Comparison of ENCODE assay signal across 30 cellular contexts in genomic region chr5:181058786-181059296, GRCh38. TPM values are rescaled to one million over a fixed set of nuclear protein-coding genes. Genes with fewer than 3 reads are reported as not detected.
DNase-seq lines count a peak whose midpoint lies in the region; ATAC-seq and TF ChIP-seq lines count a peak whose summit lies in the region.
"Had no signal": no experiment of that assay in that cellular context is flagged by ENCODE, and none has a peak within 500 bp of the region (broad histone marks: within the 10 kb centered on the region; RNA-seq: fewer than 3 reads in every experiment).

No MANE protein-coding gene starts in this region.

- H3K4me2 ChIP-seq in trophoblast cell (ENCODE audit: low read length): peak overlapping the region; percentile 63

- H3K79me2 ChIP-seq in trophoblast cell (ENCODE audit: control insufficient read depth, insufficient read depth, low read length, poor library complexity): no peaks in the 10 kb centered on the region

- H3K18ac ChIP-seq in trophoblast cell (ENCODE audit: low read length): no peak overlapping the region

- DNase-seq in WTC11 (ENCODE audit: low spot score) (no peak), trophoblast cell (no peak), NCI-H345 (lab: John Stamatoyannopoulos, UW) (no peak), iPS-NIHi7 (ENCODE audit: extremely low spot score) (no peak)
- DNase-seq in stimulated activated CD4-positive, alpha-beta T cell treated with anti-CD3 and anti-CD28 coated beads, Interleukin-15, amount 100 ng/mL, for 24 hours: no peak
- no peak for DNase-seq in activated effector memory CD4-positive, alpha-beta T cell treated with anti-CD3 and anti-CD28 coated beads, Interleukin-2, amount 50 U/mL, for 16 hours
- DNase-seq: activated CD4-positive, CD25-positive, alpha-beta regulatory T cell treated with anti-CD3 and anti-CD28 coated beads, Interleukin-2, amount 50 U/mL, for 72 hours; activated CD8-positive, alpha-beta T cell treated with anti-CD3 and anti-CD28 coated beads, Interleukin-2, amount 10 ng/mL, durations not matched to agents 7 days and 5 days; activated T-cell treated with anti-CD3 and anti-CD28 coated beads, Interleukin-2, amount 50 U/mL, for 1 hour; adrenal gland; effector memory CD4-positive, alpha-beta T cell; esophagus squamous epithelium; gastrocnemius medialis; GF-D8; GM23248; Karpas-422; left cardiac atrium; MV-4-11; NCI-H1694; NCI-H69; T-helper 1 cell had no signal

- H2BK5ac ChIP-seq in trophoblast cell (ENCODE audit: low read depth, low read length, poor library complexity): no peak overlapping the region

- no peak overlapping the region for H3K27ac Mint-ChIP-seq in WTC11
- H3K27ac Mint-ChIP-seq: activated CD8-positive, alpha-beta T cell treated with anti-CD3 and anti-CD28 coated beads, Interleukin-2, amount 10 ng/mL, durations not matched to agents 7 days and 5 days; memory B cell had no signal

- no peak overlapping the region for H4K12ac ChIP-seq in trophoblast cell (ENCODE audit: low read depth, low read length)

- H3K9ac ChIP-seq in ES-I3 (ENCODE audit: low read depth, low read length) (peak overlapping the region; percentile 33; the same call in 1 of the 2 replicates), iPS-18a (ENCODE audit: low read length) (no peak overlapping the region), trophoblast cell (ENCODE audit: low read length) (no peak overlapping the region)
- H3K9ac ChIP-seq: GM23248 had no signal

- H3K23ac ChIP-seq in trophoblast cell (ENCODE audit: low read length): no peak overlapping the region

- H3K27me3 ChIP-seq in iPS-18a (ENCODE audit: control insufficient read depth, insufficient read depth, low read length): peaks cover 91% of the 10 kb centered on the region
- H3K27me3 ChIP-seq in trophoblast cell (ENCODE audit: insufficient read depth, low read length): peaks cover 50% of the 10 kb centered on the region

- H3K27ac ChIP-seq in iPS-18a (ENCODE audit: low read length): no peak overlapping the region
- no peak overlapping the region for H3K27ac ChIP-seq in trophoblast cell (ENCODE audit: low read depth, low read length)
- H3K27ac ChIP-seq: adrenal gland, breast epithelium, esophagus squamous epithelium, gastrocnemius medialis, GM23248, upper lobe of left lung had no signal

- H3K14ac ChIP-seq in trophoblast cell (ENCODE audit: low read length): no peak overlapping the region

- no peaks in the 10 kb centered on the region for H3K79me1 ChIP-seq in trophoblast cell (ENCODE audit: low read length)

- no peak overlapping the region for H4K8ac ChIP-seq in trophoblast cell (ENCODE audit: low read depth, low read length)

- no peaks in the 10 kb centered on the region for H3K36me3 ChIP-seq in ES-I3 (ENCODE audit: insufficient read depth, low read length)
- H3K36me3 ChIP-seq in iPS-18a (ENCODE audit: control insufficient read depth, low read depth, low read length): no peaks in the 10 kb centered on the region
- H3K36me3 ChIP-seq in trophoblast cell (ENCODE audit: control insufficient read depth in 1 of 2, insufficient read depth in 2 of 2, low read length in 2 of 2): no peaks in the 10 kb centered on the region
- H3K36me3 ChIP-seq: adrenal gland, breast epithelium, esophagus squamous epithelium, gastrocnemius medialis had no signal

- no peaks in the 10 kb centered on the region for H3K36me3 Mint-ChIP-seq in WTC11

- H3K9me3 ChIP-seq in ES-I3 (ENCODE audit: control insufficient read depth, insufficient read depth, low read length) (no peaks in the 10 kb centered on the region), iPS-18a (ENCODE audit: control insufficient read depth, low read depth, low read length) (no peaks in the 10 kb centered on the region), trophoblast cell (ENCODE audit: insufficient read depth, low read depth, low read length) (peaks cover 10% of the 10 kb centered on the region)
- H3K9me3 ChIP-seq: adrenal gland, breast epithelium, esophagus squamous epithelium, gastrocnemius medialis, upper lobe of left lung had no signal

- H3K4me1 ChIP-seq in ES-I3 (ENCODE audit: insufficient read depth, low read length): no peaks in the 10 kb centered on the region; the same call in none of the 2 replicates
- peaks cover 7% of the 10 kb centered on the region for H3K4me1 ChIP-seq in iPS-18a (ENCODE audit: control insufficient read depth, low read depth, low read length)
- H3K4me1 ChIP-seq in trophoblast cell (ENCODE audit: control insufficient read depth in 1 of 2, insufficient read depth in 2 of 2, low read length in 2 of 2): peaks cover 4 to 6% of the 10 kb centered on the region in 2 experiments
- H3K4me1 ChIP-seq: adrenal gland, breast epithelium, gastrocnemius medialis had no signal

- no peak overlapping the region for H2BK12ac ChIP-seq in trophoblast cell (ENCODE audit: low read length)

- no CpG with 5 or more reads among the region's 22 CpGs for WGBS in trophoblast cell (ENCODE audit: extremely low coverage, insufficient coverage, insufficient read length)

- POLR2A ChIA-PET in WTC11 (lab: Charles Lee): no interaction called here

- CTCF ChIA-PET in WTC11 (lab: Charles Lee): interaction anchor here (1.8 kb wide), 1 partner anchor 29 kb away, joined by 6 read pairs; no protein-coding TSS in a partner anchor

- no peak overlapping the region for H4K91ac ChIP-seq in trophoblast cell (ENCODE audit: low read depth, low read length)

- peak; percentile 13; the same call in 1 of the 2 replicates for ATAC-seq in WTC11
- ATAC-seq: activated CD8-positive, alpha-beta T cell treated with anti-CD3 and anti-CD28 coated beads, Interleukin-2, amount 10 ng/mL, durations not matched to agents 7 days and 5 days; gastrocnemius medialis had no signal

- peaks cover 33% of the 10 kb centered on the region for H3K4me1 Mint-ChIP-seq in WTC11
- H3K4me1 Mint-ChIP-seq: memory B cell had no signal

- H3K27me3 Mint-ChIP-seq in WTC11 (ENCODE audit: low read depth): peaks cover 97% of the 10 kb centered on the region

- H2AK5ac ChIP-seq in trophoblast cell (ENCODE audit: low read length): no peak overlapping the region

- H2AFZ ChIP-seq in trophoblast cell (ENCODE audit: insufficient read depth, low read length, poor library complexity): no peak overlapping the region
- H2AFZ ChIP-seq: GM23248 had no signal

- H3K4me3 ChIP-seq in iPS-18a (ENCODE audit: low read length) (peak overlapping the region; percentile 40), trophoblast cell (ENCODE audit: low read depth, low read length) (no peak overlapping the region)
- H3K4me3 ChIP-seq: adrenal gland, gastrocnemius medialis, GM23248, upper lobe of left lung had no signal

- H3K9me3 Mint-ChIP-seq in WTC11: peaks cover 4% of the 10 kb centered on the region
- H3K9me3 Mint-ChIP-seq: memory B cell had no signal

- peak overlapping the region; percentile 64 for H3K4me3 Mint-ChIP-seq in WTC11
- H3K4me3 Mint-ChIP-seq: activated CD8-positive, alpha-beta T cell treated with anti-CD3 and anti-CD28 coated beads, Interleukin-2, amount 10 ng/mL, durations not matched to agents 7 days and 5 days; memory B cell had no signal

- no peak for TF ChIP-seq CTCF in WTC11 (IDR thresholded peaks at IDR 0.05)

- no peak overlapping the region for H2BK120ac ChIP-seq in trophoblast cell (ENCODE audit: insufficient read depth, low read length, poor library complexity)

- no peak overlapping the region for H3K4ac ChIP-seq in trophoblast cell (ENCODE audit: low read depth, low read length)

TF ChIP-seq in WTC11, 78 proteins besides CTCF, POLR2A, EP300 and RAD21:
- no peak for TF ChIP-seq AFF4 (CRISPR knock-in tag; IDR thresholded peaks at IDR 0.05; ENCODE audit: borderline replicate concordance)
- TF ChIP-seq FOXJ3 (CRISPR knock-in tag; IDR thresholded peaks at IDR 0.05; ENCODE audit: borderline replicate concordance): no peak

RNA-seq across cellular contexts. Expression of gene BTNL9, which starts 18.8 kb away (rescaled TPM):
- 1.6 to 3.4 TPM (median 1.8 TPM) in 3 replicates for total RNA-seq in WTC11 (2021)
- 0.03 and 0.12 TPM in 2 replicates for polyA plus RNA-seq in trophoblast cell (2013)
- total RNA-seq: activated CD8-positive, alpha-beta T cell treated with anti-CD3 and anti-CD28 coated beads, Interleukin-2, amount 10 ng/mL, durations not matched to agents 7 days and 5 days; GM23248; myocyte; osteocyte; renal cortical epithelial cell had no signal
- polyA plus RNA-seq: BJ, GM23248 had no signal
